Comparison of ENCODE assay signal across 8 cellular contexts in the genomic region with DNA sequence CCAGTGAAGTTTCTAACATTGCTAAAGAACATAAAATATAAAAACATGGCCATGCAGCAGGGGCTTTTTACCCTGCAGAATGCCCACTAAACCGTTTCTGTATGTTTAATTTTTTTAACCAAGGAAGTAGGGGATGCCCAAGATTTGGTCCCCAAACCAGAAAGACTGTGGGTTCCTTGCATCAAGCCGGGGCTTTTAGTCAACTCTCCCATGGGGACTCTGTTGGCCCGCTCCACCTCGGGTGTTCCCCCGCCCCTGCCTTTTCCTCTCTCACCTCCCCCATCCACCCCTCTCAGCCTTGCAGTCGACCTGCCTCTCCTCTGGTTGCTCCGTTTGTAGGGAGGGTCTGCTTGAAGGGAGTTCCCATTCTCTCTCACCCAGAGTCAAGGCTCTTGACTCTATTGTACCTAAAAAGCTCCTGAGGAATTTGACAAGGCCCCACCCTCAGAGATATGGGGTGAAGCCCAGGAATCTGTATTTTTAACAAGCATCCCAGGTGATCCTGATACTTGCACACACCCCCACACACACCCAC.
A peak's percentile ranks its signal among the peaks of the same experiment; 100 is the strongest.
DNase-seq lines count a peak whose midpoint lies in the region; ATAC-seq and TF ChIP-seq lines count a peak whose summit lies in the region.

No MANE protein-coding gene starts in this region.

- H3K27me3 Mint-ChIP-seq in chondrocyte (ENCODE audit: low read depth): no peaks in the 10 kb centered on the region

- peaks cover 43% of the 10 kb centered on the region for H3K4me1 Mint-ChIP-seq in chondrocyte (ENCODE audit: low read depth)

- H3K9me3 Mint-ChIP-seq in chondrocyte (ENCODE audit: low read depth): peaks cover 2% of the 10 kb centered on the region

- H3K4me3 Mint-ChIP-seq in chondrocyte (ENCODE audit: unreplicated experiment): no peak overlapping the region

- peak; percentile 16 for TF ChIP-seq POLR2A in GM15510 (IDR thresholded peaks at IDR 0.05; ENCODE audit: borderline replicate concordance, extremely low read depth, insufficient read length)

- DNase-seq in activated CD4-positive, CD25-positive, alpha-beta regulatory T cell treated with anti-CD3 and anti-CD28 coated beads, Interleukin-2, amount 50 U/mL, for 72 hours: peak; percentile 47
- DNase-seq in chondrocyte (ENCODE audit: low spot score): no peak
- DNase-seq in stimulated activated CD4-positive, alpha-beta T cell treated with anti-CD3 and anti-CD28 coated beads, TNF-alpha, amount 100 ng/mL, for 1 hour (ENCODE audit: low read depth in 3 of 3, low spot score in 1 of 3): peak; percentile 22 to 42 (median 24)
- DNase-seq in NCI-H748 (lab: John Stamatoyannopoulos, UW; ENCODE audit: unreplicated experiment): no peak
- DNase-seq in NCI-H128 (lab: John Stamatoyannopoulos, UW; ENCODE audit: unreplicated experiment): no peak
- no peak for DNase-seq in GM19240 (ENCODE audit: insufficient read length, low spot score)

- H3K36me3 Mint-ChIP-seq in chondrocyte (ENCODE audit: low read depth): peaks cover 2% of the 10 kb centered on the region

- peak overlapping the region; percentile 94 for H3K27ac Mint-ChIP-seq in chondrocyte (ENCODE audit: unreplicated experiment)

- TF ChIP-seq CTCF in chondrocyte (IDR thresholded peaks at IDR 0.05): no peak

- ATAC-seq in GM18520 (IDR thresholded peaks at IDR 0.05; ENCODE audit: unreplicated experiment): no peak

Comparison
In these comparisons a context has a peak if more than half of its experiments do, and no peak if none do; other contexts are left out.
1. DNase-seq: peak in activated CD4-positive, CD25-positive, alpha-beta regulatory T cell treated with anti-CD3 and anti-CD28 coated beads, Interleukin-2, amount 50 U/mL, for 72 hours (single experiment) and stimulated activated CD4-positive, alpha-beta T cell treated with anti-CD3 and anti-CD28 coated beads, TNF-alpha, amount 100 ng/mL, for 1 hour (3 of 3); none in chondrocyte (single experiment), NCI-H748 (single experiment), NCI-H128 (single experiment) and GM19240 (single experiment).